Comparison of ENCODE assay signal across 1 cellular context in the genomic region with DNA sequence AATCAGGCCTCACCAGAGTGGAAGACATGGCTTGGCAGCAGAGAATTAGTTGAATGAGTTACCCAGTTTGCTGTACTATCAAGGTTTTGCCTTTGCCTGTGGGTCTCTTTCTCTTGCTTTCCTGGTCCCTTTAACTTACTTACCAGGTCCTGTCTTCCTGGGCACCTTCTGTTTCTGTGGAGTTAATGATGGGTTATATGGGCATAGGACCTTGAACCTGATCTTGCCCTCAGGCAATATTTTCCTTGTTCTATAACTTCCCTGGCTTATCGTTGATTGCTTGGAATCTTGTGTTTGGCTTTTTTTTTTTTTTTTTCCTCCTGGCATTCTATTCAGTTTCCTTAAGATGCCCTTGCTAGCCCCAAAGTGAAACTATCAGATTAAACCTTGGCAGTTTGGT.
TF ChIP-seq lines count a peak whose summit lies in the region.

No MANE protein-coding gene starts in this region.

TF ChIP-seq in SK-N-SH, 30 proteins besides CTCF, POLR2A, EP300 and RAD21 (continued from another document):
- TF ChIP-seq ZBTB33 (IDR thresholded peaks at IDR 0.05; ENCODE audit: borderline replicate concordance, low read depth) (no peak), FOXJ3 (CRISPR knock-in tag; IDR thresholded peaks at IDR 0.05) (no peak), RCOR1 (IDR thresholded peaks at IDR 0.05; ENCODE audit: low read length) (no peak), ELF1 (IDR thresholded peaks at IDR 0.05) (no peak)
TF ChIP-seq in SK-N-SH: peak in this region for 0.
